In genomic region chr6:45930419-45931059, GRCh38 we compare ENCODE assay signal across 8 cellular contexts.
A peak's percentile ranks its signal among the peaks of the same experiment; 100 is the strongest.
DNase-seq lines count a peak whose midpoint lies in the region; ATAC-seq and TF ChIP-seq lines count a peak whose summit lies in the region.

No MANE protein-coding gene starts in this region.

- POLR2A ChIA-PET in CD8-positive, alpha-beta T cell (lab: Charles Lee) = no interaction called here

- H3K79me2 ChIP-seq in neural cell (replicated peaks; ENCODE audit: insufficient read depth, low read length) = no peaks in the 10 kb centered on the region

- peak; percentile 40 for ATAC-seq in CD8-positive, alpha-beta T cell
- peak in 1 of 2 donors; percentile 56 for ATAC-seq in activated T-cell treated with anti-CD3 and anti-CD28 coated beads, Interleukin-2, amount 50 U/mL, for 4 hours
- no peak for ATAC-seq in HG03175 (IDR thresholded peaks at IDR 0.05; ENCODE audit: unreplicated experiment)

- H4K20me1 ChIP-seq in neural cell (ENCODE audit: insufficient read depth) = no peaks in the 10 kb centered on the region

- peak; percentile 89 for TF ChIP-seq CTCF in CD8-positive, alpha-beta T cell (IDR thresholded peaks at IDR 0.05)
- TF ChIP-seq CTCF in fibroblast of mammary gland (conservative IDR thresholded peaks at IDR 0.05; ENCODE audit: control insufficient read depth, insufficient read depth, low read depth, low read length) (peak; percentile 99), neural cell (IDR thresholded peaks at IDR 0.05; ENCODE audit: poor library complexity, severe bottlenecking) (peak; percentile 71)

- H3K27ac Mint-ChIP-seq in CD8-positive, alpha-beta T cell = no peak overlapping the region

- TF ChIP-seq RAD21 in neural cell (conservative IDR thresholded peaks at IDR 0.05) = peak; percentile 55

- H3K4me1 ChIP-seq in CD8-positive, alpha-beta T cell (ENCODE audit: insufficient read depth, low read length) = no peaks in the 10 kb centered on the region

- H3K36me3 ChIP-seq in CD8-positive, alpha-beta T cell (ENCODE audit: insufficient read depth, low read length) = no peaks in the 10 kb centered on the region
- H3K36me3 ChIP-seq in neural cell (ENCODE audit: insufficient read depth, low read length) = no peaks in the 10 kb centered on the region

- H3K4me2 ChIP-seq in neural cell (ENCODE audit: low read length) = no peak overlapping the region

- H3K9me3 ChIP-seq in CD8-positive, alpha-beta T cell (ENCODE audit: low read length) = no peaks in the 10 kb centered on the region
- no peaks in the 10 kb centered on the region for H3K9me3 ChIP-seq in neural cell (ENCODE audit: low read length)

- no peaks in the 10 kb centered on the region for H3K36me3 Mint-ChIP-seq in CD8-positive, alpha-beta T cell
- H3K36me3 Mint-ChIP-seq in activated T-cell treated with anti-CD3 and anti-CD28 coated beads, Interleukin-2, amount 50 U/mL, for 4 hours (ENCODE audit: insufficient read depth) = peaks cover 2% of the 10 kb centered on the region

- no peaks in the 10 kb centered on the region for H3K27me3 ChIP-seq in CD8-positive, alpha-beta T cell (ENCODE audit: insufficient read depth, low read length)
- H3K27me3 ChIP-seq in neural cell (ENCODE audit: insufficient read depth, low read depth, low read length) = no peaks in the 10 kb centered on the region

- no peaks in the 10 kb centered on the region for H3K4me1 Mint-ChIP-seq in CD8-positive, alpha-beta T cell (ENCODE audit: low read depth)
- no peaks in the 10 kb centered on the region for H3K4me1 Mint-ChIP-seq in activated T-cell treated with anti-CD3 and anti-CD28 coated beads, Interleukin-2, amount 50 U/mL, for 4 hours (ENCODE audit: low read depth)

- intact Hi-C loops in CD8-positive, alpha-beta T cell (cut with DNase I, micrococcal nuclease) = loop anchor here (1.0 to 10.0 kb wide), 8 partner anchors 86 to 1114 kb away; partner anchors contain the start of gene ADGRF1 (in 1 of the 2)

- no peak overlapping the region for H3K4me3 ChIP-seq in CD8-positive, alpha-beta T cell (ENCODE audit: low read depth, low read length)
- H3K4me3 ChIP-seq in fibroblast of mammary gland (ENCODE audit: control insufficient read depth, low read depth, low read length) (no peak overlapping the region), neural cell (ENCODE audit: low read length) (no peak overlapping the region)

- CTCF ChIA-PET in CD8-positive, alpha-beta T cell (lab: Charles Lee) = interaction anchor here (0.6 to 3.9 kb wide), 23 partner anchors 9 to 1455 kb away, joined by 3 to 18 read pairs (median 6); no protein-coding TSS in a partner anchor

- no peaks in the 10 kb centered on the region for H3K9me3 Mint-ChIP-seq in CD8-positive, alpha-beta T cell
- H3K9me3 Mint-ChIP-seq in activated T-cell treated with anti-CD3 and anti-CD28 coated beads, Interleukin-2, amount 50 U/mL, for 4 hours = no peaks in the 10 kb centered on the region

- H3K9ac ChIP-seq in neural cell (ENCODE audit: low read length) = no peak overlapping the region

- no peak overlapping the region for H3K27ac ChIP-seq in CD8-positive, alpha-beta T cell (ENCODE audit: low read depth, low read length)
- H3K27ac ChIP-seq in neural cell (ENCODE audit: low read length) (no peak overlapping the region), substantia nigra (ENCODE audit: low read depth, low read length, poor library complexity, severe bottlenecking) (no peak overlapping the region)

- TF ChIP-seq EP300 in neural cell (conservative IDR thresholded peaks at IDR 0.05; ENCODE audit: poor library complexity, severe bottlenecking) = no peak

- no peak overlapping the region for H3K4me3 Mint-ChIP-seq in CD8-positive, alpha-beta T cell
- no peak overlapping the region for H3K4me3 Mint-ChIP-seq in activated T-cell treated with anti-CD3 and anti-CD28 coated beads, Interleukin-2, amount 50 U/mL, for 4 hours

- H2AFZ ChIP-seq in neural cell (ENCODE audit: low read depth, low read length) = no peak overlapping the region

- H3K9me2 ChIP-seq in neural cell (ENCODE audit: insufficient read depth, low read length) = no peaks in the 10 kb centered on the region

- no peaks in the 10 kb centered on the region for H3F3A ChIP-seq in neural cell (ENCODE audit: insufficient read depth, low read length, poor library complexity, severe bottlenecking)

- no peaks in the 10 kb centered on the region for H3K27me3 Mint-ChIP-seq in CD8-positive, alpha-beta T cell (ENCODE audit: low read depth)
- no peaks in the 10 kb centered on the region for H3K27me3 Mint-ChIP-seq in activated T-cell treated with anti-CD3 and anti-CD28 coated beads, Interleukin-2, amount 50 U/mL, for 4 hours (ENCODE audit: low read depth)

- peak; percentile 16 to 73 (median 43) for DNase-seq in CD8-positive, alpha-beta T cell
- DNase-seq in HPDE6-E6E7 (ENCODE audit: extremely low spot score) = peak; percentile 53
- peak; percentile 89 for DNase-seq in OCI-M1 (lab: John Stamatoyannopoulos, UW)
- DNase-seq in activated T-cell treated with anti-CD3 and anti-CD28 coated beads, Interleukin-2, amount 50 U/mL, for 4 hours = peak; percentile 49
- DNase-seq in fibroblast of mammary gland (ENCODE audit: low read depth) = peak; percentile 66
- peak in 41 of 49 donors; percentile 1 to 63 (median 32) for DNase-seq in substantia nigra (lab: John Stamatoyannopoulos, UW)

TF ChIP-seq in neural cell, 6 proteins besides CTCF, POLR2A, EP300 and RAD21:
- no peak for TF ChIP-seq TAF1 (IDR thresholded peaks at IDR 0.05; ENCODE audit: low read depth)
- peak; percentile 63 for TF ChIP-seq SMC3 (conservative IDR thresholded peaks at IDR 0.05; ENCODE audit: poor library complexity)

Comparison
In these comparisons a context has a peak if more than half of its experiments do, and no peak if none do; other contexts are left out.
1. DNase-seq: peak in every context shown above with its lines; median percentile 89 in OCI-M1; 66 in fibroblast of mammary gland; 53 in HPDE6-E6E7; 49 in activated T-cell treated with anti-CD3 and anti-CD28 coated beads, Interleukin-2, amount 50 U/mL, for 4 hours; 43 in CD8-positive, alpha-beta T cell; 32 in substantia nigra.